In the genomic region with DNA sequence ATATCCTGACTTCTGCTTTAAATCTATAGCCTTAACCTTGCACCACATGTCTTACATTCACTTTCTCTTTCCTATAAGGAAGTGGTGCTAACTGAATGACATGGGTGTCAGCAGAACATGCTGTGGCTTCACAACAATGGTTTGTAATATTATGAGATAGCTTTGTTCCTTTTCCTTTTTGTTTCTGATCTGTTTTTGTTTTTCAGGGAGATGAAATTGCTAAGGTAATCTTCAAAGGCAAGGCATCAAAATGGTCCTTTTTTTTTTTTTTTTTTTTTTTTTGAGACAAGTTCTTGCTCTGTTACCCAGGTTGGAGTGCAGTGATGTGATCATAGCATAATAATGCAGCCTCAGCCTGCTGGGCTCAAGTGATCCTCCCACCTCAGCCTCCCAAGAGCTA, we compare ENCODE assay signal across 9 cellular contexts. TPM values are rescaled to one million over a fixed set of nuclear protein-coding genes. Genes with fewer than 3 reads are reported as not detected.
DNase-seq lines count a peak whose midpoint lies in the region; ATAC-seq, FAIRE-seq and TF ChIP-seq lines count a peak whose summit lies in the region.
"Had no signal": no experiment of that assay in that cellular context is flagged by ENCODE, and none has a peak within 500 bp of the region (broad histone marks: within the 10 kb centered on the region; RNA-seq: fewer than 3 reads in every experiment).

No MANE protein-coding gene starts in this region.

- H3K4me1 ChIP-seq in effector memory CD4-positive, alpha-beta T cell (ENCODE audit: control insufficient read depth, insufficient read depth, low read length, poor library complexity, severe bottlenecking): no peaks in the 10 kb centered on the region
- peaks cover 0 to 8% of the 10 kb centered on the region in 2 donors for H3K4me1 ChIP-seq in adrenal gland (replicated peaks in 1 of 2)

- H3K9me3 ChIP-seq in effector memory CD4-positive, alpha-beta T cell (ENCODE audit: control insufficient read depth, low read length): no peaks in the 10 kb centered on the region
- H3K9me3 ChIP-seq in adrenal gland (replicated peaks in 1 of 3): no peaks in the 10 kb centered on the region

- TF ChIP-seq POLR2A in GM12891 (IDR thresholded peaks at IDR 0.05; ENCODE audit: low read depth, low read length) (no peak), adrenal gland (IDR thresholded peaks at IDR 0.05) (no peak)

- peak; percentile 98 for ATAC-seq in GM21423 (IDR thresholded peaks at IDR 0.05; ENCODE audit: unreplicated experiment)

- peak; percentile 86 for FAIRE-seq in GM12891 (lab: Jason Lieb, UNC)
- FAIRE-seq: TTC549 had no signal

- no peaks in the 10 kb centered on the region for H3K27me3 ChIP-seq in HL-60 (ENCODE audit: insufficient read depth, poor library complexity, severe bottlenecking)
- H3K27me3 ChIP-seq in effector memory CD4-positive, alpha-beta T cell (replicated peaks; ENCODE audit: control insufficient read depth, insufficient read depth, low read length, poor library complexity, severe bottlenecking): no peaks in the 10 kb centered on the region
- no peaks in the 10 kb centered on the region for H3K27me3 ChIP-seq in adrenal gland

- intact Hi-C loops in adrenal gland (cut with DNase I): no loop called here

- DNase-seq in GM12891 (ENCODE audit: insufficient read length, low spot score) (no peak), HL-60 (ENCODE audit: low read depth in 1 of 2, low spot score in 1 of 2) (peak; percentile 43 to 50), NCI-H2171 treated with DMSO at 0.1 percent for 48 hours (lab: John Stamatoyannopoulos, UW) (no peak), adrenal gland (no peak), NCI-H345 treated with DMSO at 0.1 percent for 48 hours (lab: John Stamatoyannopoulos, UW; ENCODE audit: unreplicated experiment) (no peak)
- DNase-seq in effector memory CD4-positive, alpha-beta T cell: no peak
- DNase-seq in stimulated activated CD4-positive, alpha-beta T cell treated with anti-CD3 and anti-CD28 coated beads, Interleukin-15, amount 100 ng/mL, for 24 hours: no peak

- H3K36me3 ChIP-seq in effector memory CD4-positive, alpha-beta T cell (ENCODE audit: control insufficient read depth, insufficient read depth, low read length): no peaks in the 10 kb centered on the region
- no peaks in the 10 kb centered on the region for H3K36me3 ChIP-seq in adrenal gland (replicated peaks in 1 of 2)

- H3K4me3 ChIP-seq in HL-60 (replicated peaks; ENCODE audit: insufficient read depth, low read length) (no peak overlapping the region), adrenal gland (no peak overlapping the region)
- no peak overlapping the region for H3K4me3 ChIP-seq in effector memory CD4-positive, alpha-beta T cell (ENCODE audit: insufficient read depth, low read depth, low read length, poor library complexity, severe bottlenecking)

- H3K27ac ChIP-seq in HL-60 (replicated peaks) (peak overlapping the region; percentile 38), adrenal gland (no peak overlapping the region)
- H3K27ac ChIP-seq in effector memory CD4-positive, alpha-beta T cell (ENCODE audit: insufficient read depth, low read length, poor library complexity, severe bottlenecking): peak overlapping the region; percentile 32

- TF ChIP-seq CTCF in HL-60 (IDR thresholded peaks at IDR 0.05; ENCODE audit: insufficient read depth, low read length) (no peak), adrenal gland (IDR thresholded peaks at IDR 0.05) (no peak)

TF ChIP-seq in GM12891, 5 proteins besides CTCF, POLR2A, EP300 and RAD21:
- TF ChIP-seq SPI1 (IDR thresholded peaks at IDR 0.05; ENCODE audit: low read depth, low read length) (peak; percentile 84), PAX5 (IDR thresholded peaks at IDR 0.05; ENCODE audit: insufficient read depth, low read length, severe bottlenecking) (no peak)

RNA-seq across cellular contexts. Expression of a gene that starts 53.6 kb away (rescaled TPM):
- polyA plus RNA-seq in GM12891 (2012; ENCODE audit: low read depth, missing spikeins): 14.8 TPM
- 10 to 100 TPM; 10.7 to 33.5 (median 22.2) TPM for total RNA-seq in adrenal gland
- polyA plus RNA-seq in adrenal gland: 10 to 100 TPM in 1 of 3 donors, 1 to 10 TPM in 2; 5.9 to 41.8 (median 6.2) TPM

Comparison
In these comparisons a context has a peak if more than half of its experiments do, and no peak if none do; other contexts are left out.
1. DNase-seq: peak in HL-60 (2 of 2); none in GM12891 (single experiment), effector memory CD4-positive, alpha-beta T cell (0 of 3), stimulated activated CD4-positive, alpha-beta T cell treated with anti-CD3 and anti-CD28 coated beads, Interleukin-15, amount 100 ng/mL, for 24 hours (single experiment), NCI-H2171 treated with DMSO at 0.1 percent for 48 hours (single experiment), adrenal gland (0 of 7) and NCI-H345 treated with DMSO at 0.1 percent for 48 hours (single experiment).
2. H3K27ac ChIP-seq: peak in HL-60 (single experiment) and effector memory CD4-positive, alpha-beta T cell (single experiment); none in adrenal gland (0 of 5).